20 cellular contexts compared by ENCODE assay signal in the genomic region with DNA sequence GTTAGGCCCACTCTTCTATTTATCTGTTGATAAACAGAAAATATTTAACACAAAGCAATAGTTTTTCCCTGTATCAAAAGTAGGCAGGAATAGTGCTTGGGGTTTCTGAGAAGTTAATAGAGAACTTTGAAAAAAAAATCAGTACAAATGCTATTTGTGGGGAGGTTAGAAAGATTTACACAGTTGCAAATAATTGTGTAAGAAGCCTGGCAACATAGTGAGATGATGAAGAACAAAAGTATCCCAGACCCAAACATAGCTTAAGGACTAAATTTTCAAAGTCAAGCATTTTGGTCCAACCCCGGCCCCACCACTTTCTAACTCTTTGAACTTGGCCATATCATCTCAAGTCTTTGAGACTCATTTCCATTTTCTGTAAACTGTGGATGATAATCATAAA.
"Had no signal": no experiment of that assay in that cellular context is flagged by ENCODE, and none has a peak within 500 bp of the region (broad histone marks: within the 10 kb centered on the region; RNA-seq: fewer than 3 reads in every experiment).

No MANE protein-coding gene starts in this region.

- H3K4me3 ChIP-seq: MG63 had no signal

- H3K9me2 ChIP-seq: SK-N-SH had no signal

- H3K27me3 ChIP-seq: MG63 had no signal

- H3K4me2 ChIP-seq: SK-N-SH had no signal

- H3K4me1 Mint-ChIP-seq: T-cell had no signal

- H3K9ac ChIP-seq: SK-N-SH had no signal

- H3K36me3 Mint-ChIP-seq: T-cell had no signal

- DNase-seq: KBM-7, MG63, NCI-H1092, NCI-H1105 treated with DMSO at 0.1 percent for 48 hours, NCI-H1417 treated with DMSO at 0.1 percent for 48 hours, NCI-H146, NCI-H1694 treated with DMSO at 0.1 percent for 48 hours, NCI-H1930, NCI-H2171 treated with DMSO at 0.1 percent for 48 hours, NCI-H345, NCI-H446 treated with DMSO at 0.1 percent for 48 hours, NCI-H510A treated with DMSO at 0.1 percent for 48 hours, NCI-H526 treated with DMSO at 0.1 percent for 48 hours, NCI-H748 treated with DMSO at 0.1 percent for 48 hours, SHP77, SK-N-SH, SW 1271, T-cell had no signal

- ATAC-seq: T-cell had no signal

- H3K9me3 ChIP-seq: MG63 had no signal

- H3K27ac ChIP-seq: HL-60, RWPE1 had no signal

- H3K27ac Mint-ChIP-seq: T-cell had no signal

- H3K4me3 Mint-ChIP-seq: T-cell had no signal

- H3K27me3 Mint-ChIP-seq: T-cell had no signal

- H3K36me3 ChIP-seq: MG63 had no signal
